ENCODE assay signal across 8 cellular contexts in genomic region chr2:174039551-174040416, GRCh38.
A peak's percentile ranks its signal among the peaks of the same experiment; 100 is the strongest.
DNase-seq lines count a peak whose midpoint lies in the region; ATAC-seq, FAIRE-seq and TF ChIP-seq lines count a peak whose summit lies in the region.

No MANE protein-coding gene starts in this region.

- no peaks in the 10 kb centered on the region for H3K79me2 ChIP-seq in mammary epithelial cell (ENCODE audit: insufficient read depth, low read length)

- 18% methylated on average over 15 of the region's 16 CpGs for WGBS in mammary epithelial cell (ENCODE audit: low coverage, missing lambda C conversion rate)

- peak; percentile 85 for ATAC-seq in GM18508 (IDR thresholded peaks at IDR 0.05; ENCODE audit: insufficient read depth, unreplicated experiment)
- peak; percentile 95 for ATAC-seq in HG02981 (IDR thresholded peaks at IDR 0.05; ENCODE audit: unreplicated experiment)

- H2AFZ ChIP-seq in mammary epithelial cell (ENCODE audit: low read depth, low read length), result peak overlapping the region; percentile 96

- no peaks in the 10 kb centered on the region for H3K27me3 ChIP-seq in mammary epithelial cell (ENCODE audit: insufficient read depth, low read length)

- CTCF ChIA-PET in mammary epithelial cell (lab: Charles Lee; ENCODE audit: low non-redundant PET), result no interaction called here

- H3K27ac ChIP-seq in VCaP (peak overlapping the region; percentile 84), mammary epithelial cell (ENCODE audit: insufficient read depth, low read depth, low read length) (peak overlapping the region; percentile 69)

- no peaks in the 10 kb centered on the region for H3K9me3 ChIP-seq in mammary epithelial cell (replicated peaks; ENCODE audit: insufficient read depth, low read length)

- dilution Hi-C loops in mammary epithelial cell (cut with HindIII; ENCODE audit: low sequenced_read_pairs), result no loop called here

- peak; percentile 88 for FAIRE-seq in islet of Langerhans (lab: Jason Lieb, UNC)

- H3K9ac ChIP-seq in mammary epithelial cell (ENCODE audit: insufficient read depth, low read length), result peak overlapping the region; percentile 5

- no TSS peak for BruUV-seq in mammary epithelial cell (replicated peaks; lab: Mats Ljungman, UMichigan)

- DNase-seq in A172 (ENCODE audit: low spot score), result peak; percentile 98
- peak; percentile 29 for DNase-seq in NCI-H2081 treated with DMSO at 0.1 percent for 48 hours (lab: John Stamatoyannopoulos, UW)
- peak; percentile 90 for DNase-seq in mammary epithelial cell
- DNase-seq in stimulated activated CD4-positive, alpha-beta T cell treated with anti-CD3 and anti-CD28 coated beads, Interleukin-12 subunit alpha, Interleukin-12 subunit beta, amount 100 ng/mL, for 48 hours (ENCODE audit: low read depth in 2 of 3, low spot score in 1 of 3), result peak; percentile 77 to 82 (median 81)

- intact Hi-C loops in mammary epithelial cell (cut with micrococcal nuclease), result loop anchor here (1.0 to 10.0 kb wide), 5 partner anchors 76 to 637 kb away; no protein-coding TSS in a partner anchor

- in situ Hi-C loops in mammary epithelial cell (cut with MboI; ENCODE audit: low sequenced_read_pairs in 2 of 2), result loop anchor here in 1 of 2 donors (25.0 kb wide), 2 partner anchors 152 to 477 kb away; no protein-coding TSS in a partner anchor

- no peaks in the 10 kb centered on the region for H3K36me3 ChIP-seq in mammary epithelial cell (ENCODE audit: insufficient read depth, low read length)

- peak; percentile 86 for TF ChIP-seq CTCF in VCaP (conservative IDR thresholded peaks at IDR 0.05)
- peak; percentile 80 to 93 for TF ChIP-seq CTCF in mammary epithelial cell (conservative IDR thresholded peaks at IDR 0.05 in 1 of 2, IDR thresholded peaks at IDR 0.05 in 1 of 2; ENCODE audit: extremely low read depth in 1 of 2, insufficient read depth in 1 of 2, low read depth in 1 of 2, low read length in 2 of 2)

- peaks cover 17% of the 10 kb centered on the region for H3K4me1 ChIP-seq in mammary epithelial cell (ENCODE audit: insufficient read depth, low read length)

- no peaks in the 10 kb centered on the region for H4K20me1 ChIP-seq in mammary epithelial cell (ENCODE audit: insufficient read depth, low read length)

- peak overlapping the region; percentile 67 for H3K4me2 ChIP-seq in mammary epithelial cell (ENCODE audit: insufficient read depth, low read depth, low read length)

- H3K4me3 ChIP-seq in mammary epithelial cell (replicated peaks in 1 of 3; ENCODE audit: insufficient read depth in 1 of 3, low read depth in 2 of 3, low read length in 3 of 3), result peak overlapping the region in 1 of 3 experiments; percentile 14

Comparison
In these comparisons a context has a peak if more than half of its experiments do, and no peak if none do; other contexts are left out.
1. DNase-seq: peak in every context shown above with its lines; median percentile 98 in A172; 90 in mammary epithelial cell; 81 in stimulated activated CD4-positive, alpha-beta T cell treated with anti-CD3 and anti-CD28 coated beads, Interleukin-12 subunit alpha, Interleukin-12 subunit beta, amount 100 ng/mL, for 48 hours; 29 in NCI-H2081 treated with DMSO at 0.1 percent for 48 hours.